Comparison of ENCODE assay signal across 8 cellular contexts in genomic region chr20:58388882-58389323, GRCh38. TPM values are rescaled to one million over a fixed set of nuclear protein-coding genes. Genes with fewer than 3 reads are reported as not detected.
A peak's percentile ranks its signal among the peaks of the same experiment; 100 is the strongest.
DNase-seq lines count a peak whose midpoint lies in the region; ATAC-seq and TF ChIP-seq lines count a peak whose summit lies in the region.

A gene with protein sequence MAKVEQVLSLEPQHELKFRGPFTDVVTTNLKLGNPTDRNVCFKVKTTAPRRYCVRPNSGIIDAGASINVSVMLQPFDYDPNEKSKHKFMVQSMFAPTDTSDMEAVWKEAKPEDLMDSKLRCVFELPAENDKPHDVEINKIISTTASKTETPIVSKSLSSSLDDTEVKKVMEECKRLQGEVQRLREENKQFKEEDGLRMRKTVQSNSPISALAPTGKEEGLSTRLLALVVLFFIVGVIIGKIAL (plus strand): TSS chr20:58389229. CDS start chr20:58389460, 231 bp downstream.

- 0 to 1% (median 0%) methylated on average over 26 to 51 of the region's 51 CpGs for WGBS in psoas muscle, 3 donors
- 1% methylated on average over 51 of the region's 51 CpGs for WGBS in urinary bladder

- DNase-seq in NCI-H1694 (lab: John Stamatoyannopoulos, UW) (peak; percentile 83), T-helper 17 cell (peak; percentile 96 to 98 (median 98)), amygdala (lab: John Stamatoyannopoulos, UW) (peak; percentile 55 to 98 (median 92)), left ventricle myocardium inferior (peak; percentile 94), psoas muscle (peak; percentile 95 to 98)

- H3K36me3 ChIP-seq in left ventricle myocardium inferior (peaks cover 7% of the 10 kb centered on the region), psoas muscle (ENCODE audit: insufficient read depth in 1 of 2, low read depth in 1 of 2) (peaks cover 0 to 3% of the 10 kb centered on the region in 2 donors), urinary bladder (ENCODE audit: insufficient read depth) (no peaks in the 10 kb centered on the region)

- peak within 1 kb of the TSS; percentile 93 for H3K27ac Mint-ChIP-seq in T-helper 17 cell

- peaks cover 51% of the 10 kb centered on the region for H3K4me1 ChIP-seq in left ventricle myocardium inferior
- H3K4me1 ChIP-seq in psoas muscle, result peaks cover 37% of the 10 kb centered on the region
- peaks cover 3% of the 10 kb centered on the region for H3K4me1 ChIP-seq in urinary bladder (ENCODE audit: insufficient read depth)

- H3K27me3 ChIP-seq in left ventricle myocardium inferior (ENCODE audit: low read depth) (peaks cover 6% of the 10 kb centered on the region), psoas muscle (ENCODE audit: insufficient read depth in 3 of 3, low read length in 2 of 3) (no peaks in the 10 kb centered on the region)

- peaks cover 5% of the 10 kb centered on the region for H3K27me3 Mint-ChIP-seq in T-helper 17 cell

- no peaks in the 10 kb centered on the region for H3K9me3 ChIP-seq in T-helper 17 cell (ENCODE audit: control insufficient read depth, low read length, poor library complexity, severe bottlenecking)
- peaks cover 12% of the 10 kb centered on the region for H3K9me3 ChIP-seq in left ventricle myocardium inferior (replicated peaks)
- H3K9me3 ChIP-seq in psoas muscle, result no peaks in the 10 kb centered on the region

- peak; percentile 97 for ATAC-seq in GM18498 (IDR thresholded peaks at IDR 0.05; ENCODE audit: unreplicated experiment)
- peak; percentile 97 for ATAC-seq in HG02885 (IDR thresholded peaks at IDR 0.05; ENCODE audit: poor library complexity, unreplicated experiment)
- peak; percentile 98 for ATAC-seq in T-helper 17 cell
- ATAC-seq in psoas muscle, result peak; percentile 99 to 100 (median 99)

- peak within 1 kb of the TSS; percentile 95 for H3K4me3 Mint-ChIP-seq in T-helper 17 cell

- peak within 1 kb of the TSS; percentile 92 for H3K27ac ChIP-seq in left ventricle myocardium inferior (replicated peaks)
- H3K27ac ChIP-seq in psoas muscle, result peak within 1 kb of the TSS; percentile 97
- peak within 1 kb of the TSS; percentile 63 for H3K27ac ChIP-seq in urinary bladder (ENCODE audit: low read depth)

- peaks cover 4% of the 10 kb centered on the region for H3K36me3 Mint-ChIP-seq in T-helper 17 cell (ENCODE audit: low read depth)

- H3K4me3 ChIP-seq in left ventricle myocardium inferior (peak within 1 kb of the TSS; percentile 89), psoas muscle (peak within 1 kb of the TSS; percentile 90), urinary bladder (ENCODE audit: low read depth, low read length) (peak within 1 kb of the TSS; percentile 70)

- intact Hi-C loops in left ventricle myocardium inferior (cut with micrococcal nuclease) (no loop called here), psoas muscle (cut with DNase I) (loop anchor here in 1 of 2 donors (10.0 kb wide), 1 partner anchor 74 kb away; no protein-coding TSS in a partner anchor)

- TF ChIP-seq CTCF in left ventricle myocardium inferior (IDR thresholded peaks at IDR 0.05; ENCODE audit: borderline replicate concordance) (peak; percentile 12), psoas muscle (IDR thresholded peaks at IDR 0.05) (no peak)

- H3K4me1 Mint-ChIP-seq in T-helper 17 cell, result peaks cover 34% of the 10 kb centered on the region

RNA-seq across cellular contexts. Expression of the gene that starts here (rescaled TPM):
- total RNA-seq in T-helper 17 cell (10 to 100 TPM; 23.7 to 30.8 TPM), left ventricle myocardium inferior (72.6 TPM), psoas muscle (10 to 100 TPM; 64.0 to 84.5 (median 77.5) TPM), urinary bladder (31.0 TPM)
- polyA plus RNA-seq in psoas muscle (10 to 100 TPM; 30.7 to 46.5 (median 44.4) TPM), urinary bladder (28.7 TPM)

Comparison
In these comparisons a context has a peak if more than half of its experiments do, and no peak if none do; other contexts are left out.
1. Peak in every context shown above with its lines: DNase-seq, ATAC-seq, H3K4me3 ChIP-seq and H3K27ac ChIP-seq.